In genomic region chr3:20924646-20925395, GRCh38 we compare ENCODE assay signal across 15 cellular contexts.
A peak's percentile ranks its signal among the peaks of the same experiment; 100 is the strongest.
DNase-seq lines count a peak whose midpoint lies in the region; TF ChIP-seq lines count a peak whose summit lies in the region.
"Had no signal": no experiment of that assay in that cellular context is flagged by ENCODE, and none has a peak within 500 bp of the region (broad histone marks: within the 10 kb centered on the region; RNA-seq: fewer than 3 reads in every experiment).

No MANE protein-coding gene starts in this region.

- H3K27me3 Mint-ChIP-seq in mesothelial cell of epicardium (ENCODE audit: low read depth): no peaks in the 10 kb centered on the region
- H3K27me3 Mint-ChIP-seq: CD4-positive, CD25-positive, alpha-beta regulatory T cell; IgD-negative memory B cell had no signal

- TF ChIP-seq CTCF in astrocyte of the spinal cord (IDR thresholded peaks at IDR 0.05; ENCODE audit: low read depth, low read length): no peak
- no peak for TF ChIP-seq CTCF in mesothelial cell of epicardium (IDR thresholded peaks at IDR 0.05; ENCODE audit: unreplicated experiment)
- no peak for TF ChIP-seq CTCF in OCI-LY7 (conservative IDR thresholded peaks at IDR 0.05; ENCODE audit: low read length)

- H3K4me3 ChIP-seq in astrocyte of the spinal cord (ENCODE audit: low read depth, low read length) (no peak overlapping the region), OCI-LY7 (ENCODE audit: low read depth, low read length, poor library complexity, severe bottlenecking) (no peak overlapping the region)
- H3K4me3 ChIP-seq: A549 had no signal

- H3K9me3 ChIP-seq in OCI-LY7 (ENCODE audit: low read length): no peaks in the 10 kb centered on the region
- H3K9me3 ChIP-seq: A549 had no signal

- no peak overlapping the region for H3K27ac ChIP-seq in OCI-LY7 (ENCODE audit: low read depth, low read length, poor library complexity, severe bottlenecking)
- H3K27ac ChIP-seq: A549 had no signal

- H3K36me3 Mint-ChIP-seq in mesothelial cell of epicardium: peaks cover 14% of the 10 kb centered on the region
- H3K36me3 Mint-ChIP-seq: CD4-positive, CD25-positive, alpha-beta regulatory T cell; IgD-negative memory B cell had no signal

- H3K4me2 ChIP-seq in OCI-LY7 (ENCODE audit: low read length): no peak overlapping the region
- H3K4me2 ChIP-seq: A549 had no signal

- POLR2A ChIA-PET in OCI-LY7 (lab: Charles Lee): no interaction called here

- peaks cover 37% of the 10 kb centered on the region for H3K9me3 Mint-ChIP-seq in mesothelial cell of epicardium

- no peak overlapping the region for H3K27ac Mint-ChIP-seq in mesothelial cell of epicardium
- H3K27ac Mint-ChIP-seq: CD4-positive, CD25-positive, alpha-beta regulatory T cell; IgD-negative memory B cell had no signal

- intact Hi-C loops in OCI-LY7 (cut with micrococcal nuclease; ENCODE audit: unreplicated experiment): no loop called here

- peaks cover 4% of the 10 kb centered on the region for H3K4me1 Mint-ChIP-seq in mesothelial cell of epicardium
- H3K4me1 Mint-ChIP-seq: CD4-positive, CD25-positive, alpha-beta regulatory T cell; IgD-negative memory B cell had no signal

- in situ Hi-C loops in astrocyte of the spinal cord (cut with HindIII; ENCODE audit: low sequenced_read_pairs): no loop called here

- CTCF ChIA-PET in OCI-LY7 (lab: Charles Lee; ENCODE audit: unreplicated experiment): no interaction called here

- DNase-seq in COLO829 (ENCODE audit: low spot score) (peak; percentile 65), NCI-H1048 (lab: John Stamatoyannopoulos, UW) (peak; percentile 55), astrocyte of the spinal cord (ENCODE audit: low read depth, low spot score) (peak; percentile 20), kidney tubule cell (ENCODE audit: low spot score) (peak; percentile 57), mesothelial cell of epicardium (ENCODE audit: low spot score in 2 of 2, unreplicated experiment in 2 of 2) (no peak), NCI-H748 treated with DMSO at 0.1 percent for 48 hours (lab: John Stamatoyannopoulos, UW) (no peak), OCI-LY7 (ENCODE audit: low spot score) (no peak)
- no peak for DNase-seq in activated T-cell treated with anti-CD3 and anti-CD28 coated beads, Interleukin-2, amount 50 U/mL, for 1 hour
- DNase-seq: CD4-positive, CD25-positive, alpha-beta regulatory T cell; DMS79; GDM1; NCI-H146; RPMI8226 had no signal

- H3K36me3 ChIP-seq in OCI-LY7 (ENCODE audit: insufficient read depth, low read length): no peaks in the 10 kb centered on the region

- no TSS peak for BruUV-seq in OCI-LY7 (replicated peaks; lab: Mats Ljungman, UMichigan)

- H2AFZ ChIP-seq in OCI-LY7 (ENCODE audit: low read length): no peak overlapping the region

- H3K4me1 ChIP-seq in OCI-LY7 (ENCODE audit: insufficient read depth, low read length, poor library complexity, severe bottlenecking): no peaks in the 10 kb centered on the region
- H3K4me1 ChIP-seq: A549 had no signal

- H3K4me3 Mint-ChIP-seq in mesothelial cell of epicardium: no peak overlapping the region
- H3K4me3 Mint-ChIP-seq: CD4-positive, CD25-positive, alpha-beta regulatory T cell; IgD-negative memory B cell had no signal

- H3K9me2 ChIP-seq in OCI-LY7 (ENCODE audit: insufficient read depth, low read length): no peaks in the 10 kb centered on the region

- H4K20me1 ChIP-seq in OCI-LY7 (ENCODE audit: insufficient read depth, low read length): no peaks in the 10 kb centered on the region

- no peaks in the 10 kb centered on the region for H3K79me2 ChIP-seq in OCI-LY7 (ENCODE audit: insufficient read depth, low read depth, low read length)

Comparison
In these comparisons a context has a peak if more than half of its experiments do, and no peak if none do; other contexts are left out.
1. DNase-seq: peak in COLO829 (single experiment), NCI-H1048 (single experiment), astrocyte of the spinal cord (single experiment) and kidney tubule cell (single experiment); none in mesothelial cell of epicardium (0 of 2), NCI-H748 treated with DMSO at 0.1 percent for 48 hours (single experiment), activated T-cell treated with anti-CD3 and anti-CD28 coated beads, Interleukin-2, amount 50 U/mL, for 1 hour (single experiment) and OCI-LY7 (single experiment).